Comparison of ENCODE assay signal across 35 cellular contexts in genomic region chr1:95255826-95256225, GRCh38.
"Had no signal": no experiment of that assay in that cellular context is flagged by ENCODE, and none has a peak within 500 bp of the region (broad histone marks: within the 10 kb centered on the region; RNA-seq: fewer than 3 reads in every experiment).

No MANE protein-coding gene starts in this region.

- H3K4me3 ChIP-seq: MG63 had no signal

- H3K9me3 ChIP-seq: MG63 had no signal

- H3K36me3 ChIP-seq: MG63 had no signal

- H3K27me3 ChIP-seq: MG63 had no signal

- DNase-seq: Karpas-422, Kasumi-1, MG63, MM.1S, MV-4-11, NCI-H1048, NCI-H1092, NCI-H1092 treated with DMSO at 0.1 percent for 48 hours, NCI-H1105, NCI-H1105 treated with DMSO at 0.1 percent for 48 hours, NCI-H1417, NCI-H1417 treated with DMSO at 0.1 percent for 48 hours, NCI-H1436, NCI-H1436 treated with DMSO at 0.1 percent for 48 hours, NCI-H146, NCI-H1694, NCI-H1694 treated with DMSO at 0.1 percent for 48 hours, NCI-H187, NCI-H187 treated with DMSO at 0.1 percent for 48 hours, NCI-H1930, NCI-H2029, NCI-H2029 treated with DMSO at 0.1 percent for 48 hours, NCI-H2081, NCI-H2081 treated with DMSO at 0.1 percent for 48 hours, NCI-H2107, NCI-H2171, NCI-H2171 treated with DMSO at 0.1 percent for 48 hours, NCI-H2227 treated with DMSO at 0.1 percent for 48 hours, NCI-H226, NCI-H345, NCI-H446, NCI-H446 treated with DMSO at 0.1 percent for 48 hours, NCI-H510A, NCI-H510A treated with DMSO at 0.1 percent for 48 hours, NCI-H524 had no signal
